25 cellular contexts compared by ENCODE assay signal in the genomic region with DNA sequence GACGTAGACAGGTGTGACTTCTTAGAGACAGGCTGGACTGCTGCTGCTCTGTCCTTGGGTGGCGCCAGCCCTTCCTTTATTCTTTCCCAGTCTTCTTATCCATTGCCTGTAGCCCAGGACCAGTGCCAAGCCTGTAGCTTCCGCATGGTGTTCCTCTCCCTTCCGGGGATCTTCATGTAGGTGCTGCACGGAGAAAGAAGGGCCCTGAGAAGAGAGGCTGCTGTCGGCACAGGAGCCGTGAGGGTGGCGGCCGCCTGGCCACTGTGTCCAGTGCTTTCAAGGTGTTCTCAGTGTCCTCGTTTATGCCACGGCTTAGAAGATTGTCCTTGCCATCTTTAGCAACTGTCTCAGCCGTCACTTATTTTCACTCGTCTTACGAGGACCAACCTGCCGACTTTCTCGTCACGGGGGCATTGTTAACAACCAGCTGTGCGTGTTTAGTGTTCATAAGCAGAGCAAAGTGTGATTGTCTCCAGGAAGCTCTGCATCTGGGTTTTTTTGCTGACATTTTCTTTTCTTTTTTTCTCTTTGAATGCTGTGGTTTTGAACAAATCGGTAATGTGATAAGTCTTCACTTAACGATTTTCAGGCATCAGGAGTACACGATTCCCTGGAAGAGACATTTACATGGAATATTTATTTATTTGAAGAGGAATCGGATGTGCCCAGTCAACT.
A peak's percentile ranks its signal among the peaks of the same experiment; 100 is the strongest.
DNase-seq lines count a peak whose midpoint lies in the region; ATAC-seq, FAIRE-seq and TF ChIP-seq lines count a peak whose summit lies in the region.
"Had no signal": no experiment of that assay in that cellular context is flagged by ENCODE, and none has a peak within 500 bp of the region (broad histone marks: within the 10 kb centered on the region; RNA-seq: fewer than 3 reads in every experiment).

No MANE protein-coding gene starts in this region.

- H3K79me2 ChIP-seq in GM23338 (replicated peaks; ENCODE audit: insufficient read depth) (no peaks in the 10 kb centered on the region), H1 (ENCODE audit: control insufficient read depth in 1 of 2, insufficient read depth in 2 of 2, low read length in 2 of 2) (no peaks in the 10 kb centered on the region), hepatocyte (no peaks in the 10 kb centered on the region), mesendoderm (ENCODE audit: control insufficient read depth, insufficient read depth, low read length) (no peaks in the 10 kb centered on the region)

- peak; percentile 11 to 15; a peak in 2 of 4 replicates for TF ChIP-seq RAD21 in H1 (IDR thresholded peaks at IDR 0.05 in 1 of 2, conservative IDR thresholded peaks at IDR 0.05 in 1 of 2; ENCODE audit: low read depth in 2 of 2, low read length in 2 of 2)

- no peak for FAIRE-seq in H1 (lab: Jason Lieb, UNC)
- FAIRE-seq: GM12892 had no signal

- in situ Hi-C loops in gastrocnemius medialis (cut with MboI; ENCODE audit: low sequenced_read_pairs in 4 of 4): no loop called here

- POLR2A ChIA-PET in H1 (lab: Charles Lee; ENCODE audit: partially characterized antibody): interaction anchor here (0.6 kb wide), 1 partner anchor 341 kb away, joined by 3 read pairs; no protein-coding TSS in a partner anchor

- H2BK12ac ChIP-seq in H1 (ENCODE audit: low read depth, low read length): no peak overlapping the region

- H3K9me2 ChIP-seq in GM23338 (ENCODE audit: insufficient read depth): no peaks in the 10 kb centered on the region
- H3K9me2 ChIP-seq in hepatocyte (replicated peaks; ENCODE audit: insufficient read depth): no peaks in the 10 kb centered on the region

- H3K4me3 ChIP-seq in GM23338 (no peak overlapping the region), H1 (ENCODE audit: extremely low read depth in 1 of 4, insufficient read depth in 2 of 4, low read depth in 3 of 4, low read length in 4 of 4) (no peak overlapping the region), gastrocnemius medialis (peak overlapping the region; percentile 28 to 52 (median 44)), hepatocyte (no peak overlapping the region), mesendoderm (ENCODE audit: low read length) (no peak overlapping the region)
- H3K4me3 ChIP-seq: PC-9 had no signal

- 89% methylated on average over 21 of the region's 22 CpGs; no CpG with 5 or more reads in 1 of the 2 experiments for WGBS in H1 (ENCODE audit: extremely low coverage in 1 of 2, insufficient coverage in 1 of 2, insufficient read length in 1 of 2, insufficient replicate concordance in 2 of 2, low coverage in 1 of 2, low lambda C conversion rate in 2 of 2, missing lambda C conversion rate in 1 of 2), 2 experiments
- WGBS in hepatocyte (ENCODE audit: low lambda C conversion rate, missing lambda C conversion rate): 95% methylated on average over 22 of the region's 22 CpGs
- no CpG with 5 or more reads among the region's 22 CpGs for WGBS in mesendoderm (ENCODE audit: extremely low coverage, insufficient coverage, low lambda C conversion rate)

- H2BK15ac ChIP-seq in H1 (ENCODE audit: low read length) (no peak overlapping the region), mesendoderm (replicated peaks; ENCODE audit: low read depth) (no peak overlapping the region)

- no peak overlapping the region for H3K56ac ChIP-seq in H1 (replicated peaks; ENCODE audit: insufficient read length, low read depth, low read length)
- no peak overlapping the region for H3K56ac ChIP-seq in mesendoderm (ENCODE audit: low read length)

- H3K4me2 ChIP-seq in GM23338 (no peak overlapping the region), H1 (ENCODE audit: insufficient read depth in 1 of 2, low read depth in 2 of 2, low read length in 2 of 2) (no peak overlapping the region), hepatocyte (no peak overlapping the region), mesendoderm (ENCODE audit: low read length) (no peak overlapping the region)

- H3K4me3 Mint-ChIP-seq in GM23338: no peak overlapping the region
- H3K4me3 Mint-ChIP-seq: CD4-positive, alpha-beta T cell had no signal

- H3K9ac ChIP-seq in H1 (replicated peaks in 1 of 4; ENCODE audit: extremely low read depth in 1 of 4, low read depth in 3 of 4, low read length in 3 of 4): no peak overlapping the region
- H3K9ac ChIP-seq in mesendoderm (ENCODE audit: low read length): no peak overlapping the region

- H3K9me3 Mint-ChIP-seq in GM23338: no peaks in the 10 kb centered on the region
- H3K9me3 Mint-ChIP-seq: CD4-positive, alpha-beta T cell had no signal

- peaks cover 6% of the 10 kb centered on the region; the same call in 2 of the 3 replicates for H3K4me1 Mint-ChIP-seq in GM23338

- H3K27me3 ChIP-seq in GM23338 (ENCODE audit: insufficient read depth): no peaks in the 10 kb centered on the region
- H3K27me3 ChIP-seq in H1 (replicated peaks in 1 of 4; ENCODE audit: control insufficient read depth in 3 of 4, extremely low read depth in 1 of 4, insufficient read depth in 3 of 4, low read length in 3 of 4): no peaks in the 10 kb centered on the region
- no peaks in the 10 kb centered on the region for H3K27me3 ChIP-seq in gastrocnemius medialis
- no peaks in the 10 kb centered on the region for H3K27me3 ChIP-seq in hepatocyte
- no peaks in the 10 kb centered on the region for H3K27me3 ChIP-seq in mesendoderm (ENCODE audit: insufficient read depth, low read length, poor library complexity)

- TF ChIP-seq POLR2A in H1 (IDR thresholded peaks at IDR 0.05; ENCODE audit: control extremely low read depth in 1 of 2, low read depth in 2 of 2, low read length in 2 of 2) (no peak), gastrocnemius medialis (IDR thresholded peaks at IDR 0.05) (no peak)

- H3K36me3 ChIP-seq in GM23338 (ENCODE audit: insufficient read depth) (no peaks in the 10 kb centered on the region), H1 (ENCODE audit: control insufficient read depth in 2 of 4, insufficient read depth in 4 of 4, low read length in 3 of 4) (no peaks in the 10 kb centered on the region), gastrocnemius medialis (no peaks in the 10 kb centered on the region), hepatocyte (replicated peaks; ENCODE audit: insufficient read depth, low read depth) (no peaks in the 10 kb centered on the region), mesendoderm (ENCODE audit: control insufficient read depth, insufficient read depth, low read length) (no peaks in the 10 kb centered on the region)
- H3K36me3 ChIP-seq: BE2C had no signal

- no peak overlapping the region for H2BK5ac ChIP-seq in H1 (ENCODE audit: low read depth, low read length)
- H2BK5ac ChIP-seq in mesendoderm (ENCODE audit: low read length): no peak overlapping the region

- no peaks in the 10 kb centered on the region for H3K79me1 ChIP-seq in H1 (ENCODE audit: low read depth, low read length)
- H3K79me1 ChIP-seq in mesendoderm (ENCODE audit: low read length): no peaks in the 10 kb centered on the region

- intact Hi-C loops in gastrocnemius medialis (cut with DNase I; ENCODE audit: low total_unique reads) (no loop called here), left cardiac atrium (cut with DNase I) (no loop called here)

- no peak overlapping the region for H3K18ac ChIP-seq in H1 (ENCODE audit: extremely low read depth, low read length)
- H3K18ac ChIP-seq in mesendoderm (ENCODE audit: low read length): no peak overlapping the region

- no peak overlapping the region for H2BK120ac ChIP-seq in H1 (replicated peaks; ENCODE audit: low read depth, low read length)
- H2BK120ac ChIP-seq in mesendoderm (ENCODE audit: low read depth, low read length): no peak overlapping the region

- peak in 1 of 2 experiments; percentile 8; a peak in 1 of 4 replicates for TF ChIP-seq CTCF in GM23338 (conservative IDR thresholded peaks at IDR 0.05; ENCODE audit: low read depth in 2 of 2)
- no peak; a peak in 1 of 4 replicates for TF ChIP-seq CTCF in H1 (IDR thresholded peaks at IDR 0.05; ENCODE audit: control extremely low read depth in 1 of 3, insufficient read depth in 1 of 3, low read depth in 1 of 3, low read length in 3 of 3)
- no peak for TF ChIP-seq CTCF in gastrocnemius medialis (IDR thresholded peaks at IDR 0.05 in 4 of 5, conservative IDR thresholded peaks at IDR 0.05 in 1 of 5)
- no peak for TF ChIP-seq CTCF in hepatocyte (IDR thresholded peaks at IDR 0.05; ENCODE audit: poor library complexity)

- no peak overlapping the region for H3K23ac ChIP-seq in H1 (ENCODE audit: insufficient read length)
- no peak overlapping the region for H3K23ac ChIP-seq in mesendoderm (ENCODE audit: low read length)

- CTCF ChIA-PET in H1 (lab: Charles Lee; ENCODE audit: partially characterized antibody): interaction anchor here (2.2 to 2.5 kb wide), 2 partner anchors 18 to 24 kb away, joined by 5 to 8 read pairs; no protein-coding TSS in a partner anchor

- peaks cover 5% of the 10 kb centered on the region for H3K27me3 Mint-ChIP-seq in GM23338 (ENCODE audit: insufficient read depth, low read depth, poor library complexity)
- H3K27me3 Mint-ChIP-seq: CD4-positive, alpha-beta T cell had no signal

- no peak overlapping the region for H4K5ac ChIP-seq in H1 (ENCODE audit: insufficient read length, low read depth, low read length)
- H4K5ac ChIP-seq in mesendoderm (ENCODE audit: low read length): no peak overlapping the region

- no peaks in the 10 kb centered on the region for H3K36me3 Mint-ChIP-seq in GM23338 (ENCODE audit: low read depth)

- no peaks in the 10 kb centered on the region for H3K9me3 ChIP-seq in H1 (ENCODE audit: insufficient read depth in 2 of 2, low read depth in 1 of 2, low read length in 1 of 2)
- no peaks in the 10 kb centered on the region for H3K9me3 ChIP-seq in gastrocnemius medialis
- H3K9me3 ChIP-seq in hepatocyte (ENCODE audit: low read depth): no peaks in the 10 kb centered on the region
- H3K9me3 ChIP-seq: BE2C, Caco-2 had no signal

- H2BK20ac ChIP-seq in H1 (ENCODE audit: low read length): no peak overlapping the region

- H2AFZ ChIP-seq in GM23338 (no peak overlapping the region), H1 (ENCODE audit: low read length) (no peak overlapping the region), hepatocyte (no peak overlapping the region)
- H2AFZ ChIP-seq: PC-9 had no signal

- no peak overlapping the region for H3K14ac ChIP-seq in H1 (ENCODE audit: insufficient read length)

- H4K91ac ChIP-seq in H1 (replicated peaks; ENCODE audit: insufficient read length, low read length): no peak overlapping the region

- ATAC-seq in GM23338: peak; percentile 35; the same call in 1 of the 3 replicates
- ATAC-seq in gastrocnemius medialis: peak; percentile 60 to 67
- ATAC-seq in left cardiac atrium: no peak

- DNase-seq in GM23338 (ENCODE audit: low spot score) (no peak), RPMI8226 (peak; percentile 70), H1 (ENCODE audit: low read depth in 1 of 2, low spot score in 2 of 2) (no peak), gastrocnemius medialis (peak in 1 of 2 donors; percentile 62), cortex of kidney (lab: John Stamatoyannopoulos, UW) (no peak), hepatocyte (ENCODE audit: low spot score) (no peak), left cardiac atrium (no peak), mesendoderm (no peak)
- DNase-seq: BE2C; Caco-2; CD4-positive, alpha-beta T cell; DMS 273 treated with DMSO at 0.1 percent for 48 hours; GOT3; Kasumi-1; MM.1S; NCI-H1092; NCI-H1436; NCI-H187 treated with DMSO at 0.1 percent for 48 hours; NCI-H2107; NCI-H2227 treated with DMSO at 0.1 percent for 48 hours; NCI-H510A treated with DMSO at 0.1 percent for 48 hours; NCI-H748 treated with DMSO at 0.1 percent for 48 hours; PC-9; SIG-M5 had no signal

- H3F3A ChIP-seq in GM23338 (replicated peaks; ENCODE audit: low read depth): no peaks in the 10 kb centered on the region

- H4K8ac ChIP-seq in H1 (ENCODE audit: extremely low read depth, insufficient read depth, low read length): no peak overlapping the region
- no peak overlapping the region for H4K8ac ChIP-seq in mesendoderm (ENCODE audit: low read depth, low read length)

- no peaks in the 10 kb centered on the region for H4K20me1 ChIP-seq in GM23338 (replicated peaks; ENCODE audit: insufficient read depth)
- H4K20me1 ChIP-seq in H1 (replicated peaks in 1 of 2; ENCODE audit: control insufficient read depth in 1 of 2, insufficient read depth in 2 of 2, low read length in 2 of 2): no peaks in the 10 kb centered on the region
- H4K20me1 ChIP-seq in hepatocyte (ENCODE audit: insufficient read depth, poor library complexity, severe bottlenecking): no peaks in the 10 kb centered on the region

- H3K4ac ChIP-seq in H1 (replicated peaks; ENCODE audit: insufficient read length, low read depth, low read length): no peak overlapping the region
- H3K4ac ChIP-seq in mesendoderm (ENCODE audit: low read depth, low read length): no peak overlapping the region

- no peaks in the 10 kb centered on the region for H3K4me1 ChIP-seq in GM23338 (ENCODE audit: insufficient read depth)
- no peaks in the 10 kb centered on the region for H3K4me1 ChIP-seq in H1 (replicated peaks in 1 of 4; ENCODE audit: control insufficient read depth in 3 of 4, insufficient read depth in 4 of 4, low read length in 3 of 4)
- peaks cover 10 to 30% of the 10 kb centered on the region in 2 donors for H3K4me1 ChIP-seq in gastrocnemius medialis
- peaks cover 19% of the 10 kb centered on the region for H3K4me1 ChIP-seq in hepatocyte (ENCODE audit: insufficient read depth)
- no peaks in the 10 kb centered on the region for H3K4me1 ChIP-seq in mesendoderm (ENCODE audit: control insufficient read depth, low read depth, low read length)
- H3K4me1 ChIP-seq: BE2C had no signal

- no peak overlapping the region for H3K27ac Mint-ChIP-seq in GM23338
- H3K27ac Mint-ChIP-seq: CD4-positive, alpha-beta T cell had no signal

- H2AK5ac ChIP-seq in H1 (ENCODE audit: low read depth, low read length) (no peak overlapping the region), mesendoderm (ENCODE audit: low read length) (no peak overlapping the region)

- no peak for TF ChIP-seq EP300 in H1 (IDR thresholded peaks at IDR 0.05; ENCODE audit: borderline replicate concordance in 1 of 2, low read depth in 2 of 2, low read length in 2 of 2)

- no peaks in the 10 kb centered on the region for H3K23me2 ChIP-seq in H1 (ENCODE audit: low read depth, low read length)

- no peak overlapping the region for H3K27ac ChIP-seq in GM23338 (ENCODE audit: low read depth)
- H3K27ac ChIP-seq in H1 (ENCODE audit: low read depth, low read length): no peak overlapping the region
- H3K27ac ChIP-seq in gastrocnemius medialis: peak overlapping the region; percentile 55 to 75 (median 56)
- H3K27ac ChIP-seq in hepatocyte: no peak overlapping the region
- H3K27ac ChIP-seq in mesendoderm (ENCODE audit: low read depth, low read length): no peak overlapping the region

Comparison
In these comparisons a context has a peak if more than half of its experiments do, and no peak if none do; other contexts are left out.
1. ATAC-seq: peak in GM23338 (single experiment) and gastrocnemius medialis (2 of 2); none in left cardiac atrium (0 of 2).
2. H3K27ac ChIP-seq: peak in gastrocnemius medialis (4 of 4); none in GM23338 (single experiment), H1 (single experiment), hepatocyte (single experiment) and mesendoderm (single experiment).
3. H3K4me3 ChIP-seq: peak in gastrocnemius medialis (4 of 4); none in GM23338 (single experiment), H1 (0 of 4), hepatocyte (single experiment) and mesendoderm (single experiment).